ENCODE assay signal across 28 cellular contexts in genomic region chr3:133711013-133711412, GRCh38.
"Had no signal": no experiment of that assay in that cellular context is flagged by ENCODE, and none has a peak within 500 bp of the region (broad histone marks: within the 10 kb centered on the region; RNA-seq: fewer than 3 reads in every experiment).

No MANE protein-coding gene starts in this region.

- H3K4me3 Mint-ChIP-seq: mesothelial cell of epicardium; naive B cell; natural killer cell treated with Interleukin-12 subunit alpha and Interleukin-12 subunit beta and Interleukin-15 and Interleukin-18, amount 100 ng/mL, for 72 hours; neural crest cell; stimulated activated naive CD8-positive, alpha-beta T cell treated with anti-CD3 and anti-CD28 coated beads, Interleukin-15, amount 100 ng/mL, for 72 hours had no signal

- H3K9me3 Mint-ChIP-seq: mesothelial cell of epicardium; naive B cell; natural killer cell treated with Interleukin-12 subunit alpha and Interleukin-12 subunit beta and Interleukin-15 and Interleukin-18, amount 100 ng/mL, for 72 hours; neural crest cell; stimulated activated naive CD8-positive, alpha-beta T cell treated with anti-CD3 and anti-CD28 coated beads, Interleukin-15, amount 100 ng/mL, for 72 hours had no signal

- H3K27ac Mint-ChIP-seq: mesothelial cell of epicardium; natural killer cell treated with Interleukin-12 subunit alpha and Interleukin-12 subunit beta and Interleukin-15 and Interleukin-18, amount 100 ng/mL, for 72 hours; progenitor cell of endocrine pancreas had no signal

- H3K4me1 Mint-ChIP-seq: mesothelial cell of epicardium; naive B cell; neural crest cell; stimulated activated naive CD8-positive, alpha-beta T cell treated with anti-CD3 and anti-CD28 coated beads, Interleukin-15, amount 100 ng/mL, for 72 hours had no signal

- H3K27ac ChIP-seq: esophagus squamous epithelium, heart right ventricle, left lung, parathyroid adenoma, suprapubic skin, transverse colon, upper lobe of right lung, vagina had no signal

- H3K27me3 ChIP-seq: dorsolateral prefrontal cortex, esophagus squamous epithelium, left lung, suprapubic skin, transverse colon, upper lobe of right lung, vagina had no signal

- DNase-seq: dorsolateral prefrontal cortex; effector CD4-positive, alpha-beta T cell; esophagus squamous epithelium; foreskin melanocyte; glutamatergic neuron; heart right ventricle; hippocampal formation; left cardiac atrium; left lung; mesenchymal stem cell; mucosa of descending colon; naive B cell; stimulated activated CD4-positive, alpha-beta T cell treated with anti-CD3 and anti-CD28 coated beads, Interleukin-12 subunit alpha, Interleukin-12 subunit beta, amount 100 ng/mL, for 4 hours; stimulated activated CD4-positive, alpha-beta T cell treated with anti-CD3 and anti-CD28 coated beads, Interleukin-1b, Interleukin-23, amount 100 ng/mL, for 48 hours; stimulated activated CD4-positive, alpha-beta T cell treated with anti-CD3 and anti-CD28 coated beads, Interleukin-4, amount 100 ng/mL, for 1 hour; stimulated activated CD8-positive, alpha-beta memory T cell treated with anti-CD3 and anti-CD28 coated beads, Interleukin-4, amount 100 ng/mL, for 48 hours; stimulated activated naive CD4-positive, alpha-beta T cell; stimulated activated naive CD8-positive, alpha-beta T cell treated with anti-CD3 and anti-CD28 coated beads, Interleukin-15, amount 100 ng/mL, for 72 hours; transverse colon; upper lobe of right lung had no signal

- H3K4me3 ChIP-seq: dorsolateral prefrontal cortex, esophagus squamous epithelium, heart right ventricle, left lung, mucosa of descending colon, smooth muscle cell, suprapubic skin, transverse colon, upper lobe of right lung, vagina had no signal

- H3K36me3 Mint-ChIP-seq: mesothelial cell of epicardium; naive B cell; natural killer cell treated with Interleukin-12 subunit alpha and Interleukin-12 subunit beta and Interleukin-15 and Interleukin-18, amount 100 ng/mL, for 72 hours had no signal
